6 cellular contexts compared by ENCODE assay signal in the genomic region with DNA sequence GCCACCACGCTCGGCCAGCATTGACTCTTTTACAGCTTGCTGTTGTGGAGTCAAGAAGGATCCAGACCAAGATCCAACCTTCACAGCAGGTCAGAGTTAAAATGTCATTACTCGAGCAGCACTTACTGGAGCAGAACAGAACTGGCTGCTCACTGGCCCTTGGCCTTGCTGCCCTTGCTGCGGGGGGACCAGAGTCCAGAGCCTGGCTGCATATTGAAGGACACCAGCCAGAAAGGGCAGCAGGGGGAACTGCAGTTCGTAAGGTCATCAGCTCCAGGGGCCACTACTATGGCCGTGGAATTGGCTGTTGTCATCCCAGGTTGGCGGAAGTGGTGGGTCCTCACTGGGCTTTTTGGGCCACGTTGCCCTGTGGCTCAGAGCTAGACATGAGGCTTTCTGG.
"Had no signal": no experiment of that assay in that cellular context is flagged by ENCODE, and none has a peak within 500 bp of the region (broad histone marks: within the 10 kb centered on the region; RNA-seq: fewer than 3 reads in every experiment).

No MANE protein-coding gene starts in this region.

- ATAC-seq: K562 had no signal

- H3K4me3 Mint-ChIP-seq: IgD-negative memory B cell had no signal

- H3K9me3 Mint-ChIP-seq: IgD-negative memory B cell had no signal

- DNase-seq: IMR-90, KBM-7 had no signal

- H3K27ac Mint-ChIP-seq: IgD-negative memory B cell had no signal

- H3K27ac ChIP-seq: HL-60 had no signal

- H3K4me3 ChIP-seq: K562 had no signal

- FAIRE-seq: HTR-8/SVneo, K562 had no signal
